ENCODE assay signal across 8 cellular contexts in the genomic region with DNA sequence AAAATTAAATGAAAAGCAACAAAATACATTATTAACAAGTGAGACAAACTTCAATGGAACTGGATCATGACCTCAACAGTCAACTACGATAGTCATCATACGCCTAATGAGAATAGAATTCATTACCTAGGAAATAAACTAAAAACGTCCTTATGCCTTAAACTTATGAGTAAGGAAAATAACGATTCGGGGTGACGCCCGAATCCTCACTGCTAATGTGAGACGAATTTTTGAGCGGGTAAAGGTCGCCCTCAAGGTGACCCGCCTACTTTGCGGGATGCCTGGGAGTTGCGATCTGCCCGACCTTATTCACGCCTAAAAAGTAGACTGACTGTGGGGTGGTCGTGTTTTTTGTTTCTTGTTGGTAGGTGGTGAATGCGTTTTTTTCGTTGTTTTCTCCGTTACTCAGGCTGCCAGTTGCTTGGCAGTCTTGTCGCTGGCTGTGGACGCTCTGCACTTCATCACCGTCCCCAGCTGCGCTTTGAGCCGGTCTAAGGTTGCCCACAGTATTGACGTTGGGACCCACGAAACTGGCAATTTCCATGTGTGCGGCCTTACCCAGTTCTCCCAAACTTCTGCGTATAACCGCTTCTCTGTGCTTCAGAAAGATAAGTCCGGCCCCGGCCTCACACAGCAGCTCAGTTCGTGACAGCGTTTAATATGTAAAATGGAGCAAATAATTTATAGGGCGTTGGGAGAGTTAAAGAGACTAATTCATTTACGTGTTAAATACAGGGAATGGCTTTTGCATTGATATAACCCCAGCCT. TPM values are rescaled to one million over a fixed set of nuclear protein-coding genes. Genes with fewer than 3 reads are reported as not detected.
DNase-seq lines count a peak whose midpoint lies in the region; ATAC-seq, FAIRE-seq and TF ChIP-seq lines count a peak whose summit lies in the region.

No MANE protein-coding gene starts in this region.

- H3K27me3 ChIP-seq in psoas muscle (ENCODE audit: insufficient read depth in 3 of 3, low read length in 2 of 3) (no peaks in the 10 kb centered on the region), uterus (no peaks in the 10 kb centered on the region)

- peak overlapping the region; percentile 96 for H3K4me3 ChIP-seq in psoas muscle
- peak overlapping the region; percentile 48 to 95 for H3K4me3 ChIP-seq in uterus

- intact Hi-C loops in left ventricle myocardium superior (cut with micrococcal nuclease) (no loop called here), psoas muscle (cut with DNase I) (loop anchor here (5.0 kb wide), 2 partner anchors 72 to 82 kb away; no protein-coding TSS in a partner anchor), uterus (cut with DNase I; ENCODE audit: low total_unique reads) (no loop called here)

- 0 to 1% (median 1%) methylated on average over 35 of the region's 35 CpGs for WGBS in psoas muscle, 3 donors

- DNase-seq in GM12892 (ENCODE audit: insufficient read length) (peak; percentile 80), NCI-H1417 (lab: John Stamatoyannopoulos, UW) (peak; percentile 85 to 97 (median 87)), SW480 (ENCODE audit: low spot score) (peak; percentile 98), amniotic stem cell (lab: John Stamatoyannopoulos, UW) (peak; percentile 90), left ventricle myocardium superior (peak; percentile 84), psoas muscle (peak; percentile 83 to 90), uterus (peak; percentile 83 to 93)

- H3K9me3 ChIP-seq in psoas muscle (no peaks in the 10 kb centered on the region), uterus (no peaks in the 10 kb centered on the region)

- H3K36me3 ChIP-seq in psoas muscle (ENCODE audit: insufficient read depth in 1 of 2, low read depth in 1 of 2) (peaks cover 0 to 23% of the 10 kb centered on the region in 2 donors), uterus (no peaks in the 10 kb centered on the region)

- FAIRE-seq in GM12892 (lab: Jason Lieb, UNC) = peak; percentile 98

- H3K27ac ChIP-seq in psoas muscle (peak overlapping the region; percentile 92), uterus (peak overlapping the region; percentile 97 to 98)

- peaks cover 42% of the 10 kb centered on the region for H3K4me1 ChIP-seq in psoas muscle
- peaks cover 14 to 18% of the 10 kb centered on the region in 2 donors for H3K4me1 ChIP-seq in uterus

- peak; percentile 61 for ATAC-seq in HG02759 (IDR thresholded peaks at IDR 0.05; ENCODE audit: unreplicated experiment)
- ATAC-seq in left ventricle myocardium superior = peak; percentile 72
- peak; percentile 72 to 80 (median 76) for ATAC-seq in psoas muscle

- TF ChIP-seq POLR2A in GM12892 (IDR thresholded peaks at IDR 0.05; ENCODE audit: low read depth, low read length) (peak; percentile 100), uterus (IDR thresholded peaks at IDR 0.05) (peak; percentile 49 to 54)

- TF ChIP-seq CTCF in psoas muscle (IDR thresholded peaks at IDR 0.05) (no peak), uterus (IDR thresholded peaks at IDR 0.05) (no peak)

RNA-seq across cellular contexts. Expression of gene POLDIP3, which starts 0.6 kb away (rescaled TPM):
- polyA plus RNA-seq in GM12892 (2012; ENCODE audit: missing spikeins) = 40.0 TPM
- total RNA-seq in left ventricle myocardium superior = 39.4 TPM
- 10 to 100 TPM; 30.6 to 47.1 (median 34.9) TPM for total RNA-seq in psoas muscle
- 10 to 100 TPM; 25.0 to 33.7 (median 26.5) TPM for polyA plus RNA-seq in psoas muscle
- total RNA-seq in uterus = 10 to 100 TPM; 25.9 to 73.3 (median 39.2) TPM

RNA-seq across cellular contexts. Expression of gene ATP5MGL, which starts 25.1 kb away (rescaled TPM):
- polyA plus RNA-seq in GM12892 (2012; ENCODE audit: missing spikeins) = not detected
- total RNA-seq in left ventricle myocardium superior (0.55 TPM), psoas muscle (under 1 TPM in 3 of 4 donors, not detected in 1; 0.50 to 0.57 (median 0.55) TPM), uterus (under 1 TPM in 1 of 4 donors, not detected in 3; 0.79 TPM)
- under 1 TPM in 1 of 3 donors, not detected in 2; 0.04 TPM for polyA plus RNA-seq in psoas muscle

RNA-seq across cellular contexts. Expression of gene CYB5R3, which starts 33.9 kb away (rescaled TPM):
- polyA plus RNA-seq in GM12892 (2012; ENCODE audit: missing spikeins) = 49.7 TPM
- 283 TPM for total RNA-seq in left ventricle myocardium superior
- total RNA-seq in psoas muscle = 100 to 1,000 TPM; 120 to 208 (median 176) TPM
- 100 to 1,000 TPM; 130 to 230 (median 162) TPM for polyA plus RNA-seq in psoas muscle
- total RNA-seq in uterus = 100 to 1,000 TPM in 1 of 4 donors, 10 to 100 TPM in 3; 34.0 to 225 (median 51.7) TPM

Comparison
In these comparisons a context has a peak if more than half of its experiments do, and no peak if none do; other contexts are left out.
1. Peak in every context shown above with its lines: DNase-seq, ATAC-seq, H3K4me3 ChIP-seq and H3K27ac ChIP-seq.
2. intact Hi-C loops: an anchor here in psoas muscle (5.0 kb wide); none called in left ventricle myocardium superior and uterus.